In the genomic region with DNA sequence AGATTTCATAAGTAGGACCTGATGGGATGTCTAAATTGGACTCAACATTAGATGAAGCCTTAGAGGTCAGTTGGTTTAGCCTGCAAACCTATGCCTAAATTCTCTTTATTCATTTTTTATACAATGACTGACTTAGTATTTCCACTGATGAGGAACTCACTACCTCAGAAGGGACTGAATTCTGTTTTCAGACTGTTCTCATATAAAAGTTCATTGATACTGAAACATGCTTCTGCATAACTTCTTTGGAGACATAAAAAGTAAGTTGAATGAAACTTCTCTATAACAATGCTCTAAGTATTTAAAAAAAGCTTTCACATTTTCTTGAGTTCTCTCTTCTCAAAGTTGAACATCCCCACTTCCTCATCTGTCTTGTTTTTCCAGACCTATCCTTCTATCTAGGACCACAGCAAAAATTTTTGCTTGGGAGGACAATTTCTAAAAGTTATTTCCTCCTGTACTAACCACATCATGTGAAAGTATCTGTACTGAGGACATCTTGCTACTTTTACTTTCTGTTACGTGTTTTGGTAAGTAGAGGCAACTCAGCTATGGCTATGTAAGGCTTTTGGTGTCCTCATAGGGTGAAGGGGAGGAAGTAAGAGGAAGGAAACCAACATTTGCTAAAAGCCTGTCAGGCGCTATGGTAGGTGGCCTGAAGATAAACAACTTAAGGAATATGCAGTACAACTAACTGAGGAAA, we compare ENCODE assay signal across 2 cellular contexts.
TF ChIP-seq lines count a peak whose summit lies in the region.

No MANE protein-coding gene starts in this region.

TF ChIP-seq in liver, 16 proteins besides CTCF, POLR2A, EP300 and RAD21 (continued from another document):
- TF ChIP-seq, protein P1, sequence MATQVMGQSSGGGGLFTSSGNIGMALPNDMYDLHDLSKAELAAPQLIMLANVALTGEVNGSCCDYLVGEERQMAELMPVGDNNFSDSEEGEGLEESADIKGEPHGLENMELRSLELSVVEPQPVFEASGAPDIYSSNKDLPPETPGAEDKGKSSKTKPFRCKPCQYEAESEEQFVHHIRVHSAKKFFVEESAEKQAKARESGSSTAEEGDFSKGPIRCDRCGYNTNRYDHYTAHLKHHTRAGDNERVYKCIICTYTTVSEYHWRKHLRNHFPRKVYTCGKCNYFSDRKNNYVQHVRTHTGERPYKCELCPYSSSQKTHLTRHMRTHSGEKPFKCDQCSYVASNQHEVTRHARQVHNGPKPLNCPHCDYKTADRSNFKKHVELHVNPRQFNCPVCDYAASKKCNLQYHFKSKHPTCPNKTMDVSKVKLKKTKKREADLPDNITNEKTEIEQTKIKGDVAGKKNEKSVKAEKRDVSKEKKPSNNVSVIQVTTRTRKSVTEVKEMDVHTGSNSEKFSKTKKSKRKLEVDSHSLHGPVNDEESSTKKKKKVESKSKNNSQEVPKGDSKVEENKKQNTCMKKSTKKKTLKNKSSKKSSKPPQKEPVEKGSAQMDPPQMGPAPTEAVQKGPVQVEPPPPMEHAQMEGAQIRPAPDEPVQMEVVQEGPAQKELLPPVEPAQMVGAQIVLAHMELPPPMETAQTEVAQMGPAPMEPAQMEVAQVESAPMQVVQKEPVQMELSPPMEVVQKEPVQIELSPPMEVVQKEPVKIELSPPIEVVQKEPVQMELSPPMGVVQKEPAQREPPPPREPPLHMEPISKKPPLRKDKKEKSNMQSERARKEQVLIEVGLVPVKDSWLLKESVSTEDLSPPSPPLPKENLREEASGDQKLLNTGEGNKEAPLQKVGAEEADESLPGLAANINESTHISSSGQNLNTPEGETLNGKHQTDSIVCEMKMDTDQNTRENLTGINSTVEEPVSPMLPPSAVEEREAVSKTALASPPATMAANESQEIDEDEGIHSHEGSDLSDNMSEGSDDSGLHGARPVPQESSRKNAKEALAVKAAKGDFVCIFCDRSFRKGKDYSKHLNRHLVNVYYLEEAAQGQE (IDR thresholded peaks at IDR 0.05): no peak
- TF ChIP-seq, protein P2, sequence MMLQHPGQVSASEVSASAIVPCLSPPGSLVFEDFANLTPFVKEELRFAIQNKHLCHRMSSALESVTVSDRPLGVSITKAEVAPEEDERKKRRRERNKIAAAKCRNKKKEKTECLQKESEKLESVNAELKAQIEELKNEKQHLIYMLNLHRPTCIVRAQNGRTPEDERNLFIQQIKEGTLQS (IDR thresholded peaks at IDR 0.05): no peak
- TF ChIP-seq GABPA (IDR thresholded peaks at IDR 0.05 in 1 of 2, conservative IDR thresholded peaks at IDR 0.05 in 1 of 2) (no peak), SP1 (IDR thresholded peaks at IDR 0.05) (no peak)
- TF ChIP-seq, protein P3, sequence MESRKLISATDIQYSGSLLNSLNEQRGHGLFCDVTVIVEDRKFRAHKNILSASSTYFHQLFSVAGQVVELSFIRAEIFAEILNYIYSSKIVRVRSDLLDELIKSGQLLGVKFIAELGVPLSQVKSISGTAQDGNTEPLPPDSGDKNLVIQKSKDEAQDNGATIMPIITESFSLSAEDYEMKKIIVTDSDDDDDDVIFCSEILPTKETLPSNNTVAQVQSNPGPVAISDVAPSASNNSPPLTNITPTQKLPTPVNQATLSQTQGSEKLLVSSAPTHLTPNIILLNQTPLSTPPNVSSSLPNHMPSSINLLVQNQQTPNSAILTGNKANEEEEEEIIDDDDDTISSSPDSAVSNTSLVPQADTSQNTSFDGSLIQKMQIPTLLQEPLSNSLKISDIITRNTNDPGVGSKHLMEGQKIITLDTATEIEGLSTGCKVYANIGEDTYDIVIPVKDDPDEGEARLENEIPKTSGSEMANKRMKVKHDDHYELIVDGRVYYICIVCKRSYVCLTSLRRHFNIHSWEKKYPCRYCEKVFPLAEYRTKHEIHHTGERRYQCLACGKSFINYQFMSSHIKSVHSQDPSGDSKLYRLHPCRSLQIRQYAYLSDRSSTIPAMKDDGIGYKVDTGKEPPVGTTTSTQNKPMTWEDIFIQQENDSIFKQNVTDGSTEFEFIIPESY (IDR thresholded peaks at IDR 0.05): no peak

TF ChIP-seq in HepG2, 621 proteins besides CTCF, POLR2A, EP300 and RAD21:
- TF ChIP-seq, protein P4, sequence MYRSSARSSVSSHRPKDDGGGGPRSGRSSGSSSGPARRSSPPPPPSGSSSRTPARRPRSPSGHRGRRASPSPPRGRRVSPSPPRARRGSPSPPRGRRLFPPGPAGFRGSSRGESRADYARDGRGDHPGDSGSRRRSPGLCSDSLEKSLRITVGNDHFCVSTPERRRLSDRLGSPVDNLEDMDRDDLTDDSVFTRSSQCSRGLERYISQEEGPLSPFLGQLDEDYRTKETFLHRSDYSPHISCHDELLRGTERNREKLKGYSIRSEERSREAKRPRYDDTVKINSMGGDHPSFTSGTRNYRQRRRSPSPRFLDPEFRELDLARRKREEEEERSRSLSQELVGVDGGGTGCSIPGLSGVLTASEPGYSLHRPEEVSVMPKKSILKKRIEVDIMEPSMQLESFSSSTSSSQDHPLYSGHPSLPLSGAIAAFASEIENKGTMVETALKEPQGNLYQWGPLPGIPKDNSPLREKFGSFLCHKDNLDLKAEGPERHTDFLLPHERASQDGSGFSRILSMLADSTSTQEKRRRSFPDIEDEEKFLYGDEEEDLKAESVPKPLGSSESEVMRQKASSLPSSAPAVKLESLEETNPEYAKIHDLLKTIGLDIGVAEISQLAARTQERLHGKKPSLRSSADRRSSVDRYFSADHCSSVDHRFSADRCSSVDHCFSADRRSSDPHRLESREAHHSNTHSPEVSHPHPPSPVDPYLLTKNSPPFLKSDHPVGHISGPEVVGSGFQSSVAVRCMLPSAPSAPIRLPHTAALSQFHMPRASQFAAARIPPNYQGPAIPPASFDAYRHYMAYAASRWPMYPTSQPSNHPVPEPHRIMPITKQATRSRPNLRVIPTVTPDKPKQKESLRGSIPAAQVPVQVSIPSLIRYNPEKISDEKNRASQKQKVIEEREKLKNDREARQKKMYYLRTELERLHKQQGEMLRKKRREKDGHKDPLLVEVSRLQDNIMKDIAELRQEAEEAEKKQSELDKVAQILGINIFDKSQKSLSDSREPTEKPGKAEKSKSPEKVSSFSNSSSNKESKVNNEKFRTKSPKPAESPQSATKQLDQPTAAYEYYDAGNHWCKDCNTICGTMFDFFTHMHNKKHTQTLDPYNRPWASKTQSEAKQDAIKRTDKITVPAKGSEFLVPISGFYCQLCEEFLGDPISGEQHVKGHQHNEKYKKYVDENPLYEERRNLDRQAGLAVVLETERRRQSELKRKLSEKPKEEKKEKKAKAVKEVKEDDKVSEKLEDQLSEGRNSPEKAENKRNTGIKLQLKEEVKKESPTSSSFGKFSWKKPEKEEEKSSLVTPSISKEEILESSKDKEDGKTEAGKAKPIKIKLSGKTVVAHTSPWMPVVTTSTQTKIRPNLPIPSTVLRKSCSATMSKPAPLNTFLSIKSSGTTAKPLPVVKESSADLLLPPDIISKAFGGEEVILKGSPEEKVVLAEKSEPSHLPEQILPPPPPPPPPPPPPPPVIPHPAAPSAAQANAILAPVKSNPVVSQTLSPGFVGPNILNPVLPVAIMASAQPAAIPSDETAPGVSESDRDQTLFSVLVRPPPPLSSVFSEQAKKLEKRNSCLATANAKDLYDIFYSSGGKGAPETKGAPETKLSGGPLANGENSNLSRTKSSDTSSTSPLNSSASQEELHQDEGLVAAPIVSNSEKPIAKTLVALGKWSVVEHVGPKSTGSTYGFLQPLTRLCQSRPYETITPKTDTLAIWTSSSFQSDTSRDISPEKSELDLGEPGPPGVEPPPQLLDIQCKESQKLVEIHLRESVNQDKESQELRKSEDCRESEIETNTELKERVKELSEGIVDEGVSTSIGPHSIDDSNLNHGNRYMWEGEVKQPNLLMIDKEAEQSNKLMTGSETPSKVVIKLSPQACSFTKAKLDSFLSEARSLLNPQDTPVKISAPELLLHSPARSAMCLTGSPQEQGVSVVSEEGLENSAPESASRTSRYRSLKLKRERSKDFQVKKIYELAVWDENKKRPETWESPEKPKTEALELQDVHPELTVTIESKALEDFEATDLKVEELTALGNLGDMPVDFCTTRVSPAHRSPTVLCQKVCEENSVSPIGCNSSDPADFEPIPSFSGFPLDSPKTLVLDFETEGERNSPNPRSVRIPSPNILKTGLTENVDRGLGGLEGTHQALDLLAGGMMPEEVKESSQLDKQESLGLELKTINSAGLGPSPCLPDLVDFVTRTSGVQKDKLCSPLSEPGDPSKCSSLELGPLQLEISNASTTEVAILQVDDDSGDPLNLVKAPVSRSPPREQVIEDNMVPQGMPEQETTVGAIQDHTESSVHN (CRISPR knock-in tag; IDR thresholded peaks at IDR 0.05): no peak
- TF ChIP-seq ZNF891 (CRISPR knock-in tag; IDR thresholded peaks at IDR 0.05) (no peak), FOXK2 (IDR thresholded peaks at IDR 0.05) (no peak), TOPORS (CRISPR knock-in tag; IDR thresholded peaks at IDR 0.05) (no peak), SIX1 (CRISPR knock-in tag; IDR thresholded peaks at IDR 0.05; ENCODE audit: borderline replicate concordance) (no peak), ZNF589 (CRISPR knock-in tag; conservative IDR thresholded peaks at IDR 0.05) (no peak), ZZZ3 (CRISPR knock-in tag; IDR thresholded peaks at IDR 0.05; ENCODE audit: borderline replicate concordance) (no peak), CAMTA2 (CRISPR knock-in tag; IDR thresholded peaks at IDR 0.05; ENCODE audit: borderline replicate concordance) (no peak)
- TF ChIP-seq, protein P5, sequence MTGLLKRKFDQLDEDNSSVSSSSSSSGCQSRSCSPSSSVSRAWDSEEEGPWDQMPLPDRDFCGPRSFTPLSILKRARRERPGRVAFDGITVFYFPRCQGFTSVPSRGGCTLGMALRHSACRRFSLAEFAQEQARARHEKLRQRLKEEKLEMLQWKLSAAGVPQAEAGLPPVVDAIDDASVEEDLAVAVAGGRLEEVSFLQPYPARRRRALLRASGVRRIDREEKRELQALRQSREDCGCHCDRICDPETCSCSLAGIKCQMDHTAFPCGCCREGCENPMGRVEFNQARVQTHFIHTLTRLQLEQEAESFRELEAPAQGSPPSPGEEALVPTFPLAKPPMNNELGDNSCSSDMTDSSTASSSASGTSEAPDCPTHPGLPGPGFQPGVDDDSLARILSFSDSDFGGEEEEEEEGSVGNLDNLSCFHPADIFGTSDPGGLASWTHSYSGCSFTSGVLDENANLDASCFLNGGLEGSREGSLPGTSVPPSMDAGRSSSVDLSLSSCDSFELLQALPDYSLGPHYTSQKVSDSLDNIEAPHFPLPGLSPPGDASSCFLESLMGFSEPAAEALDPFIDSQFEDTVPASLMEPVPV (CRISPR knock-in tag; IDR thresholded peaks at IDR 0.05): no peak
- TF ChIP-seq, protein P6, sequence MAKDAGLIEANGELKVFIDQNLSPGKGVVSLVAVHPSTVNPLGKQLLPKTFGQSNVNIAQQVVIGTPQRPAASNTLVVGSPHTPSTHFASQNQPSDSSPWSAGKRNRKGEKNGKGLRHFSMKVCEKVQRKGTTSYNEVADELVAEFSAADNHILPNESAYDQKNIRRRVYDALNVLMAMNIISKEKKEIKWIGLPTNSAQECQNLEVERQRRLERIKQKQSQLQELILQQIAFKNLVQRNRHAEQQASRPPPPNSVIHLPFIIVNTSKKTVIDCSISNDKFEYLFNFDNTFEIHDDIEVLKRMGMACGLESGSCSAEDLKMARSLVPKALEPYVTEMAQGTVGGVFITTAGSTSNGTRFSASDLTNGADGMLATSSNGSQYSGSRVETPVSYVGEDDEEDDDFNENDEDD (CRISPR knock-in tag; IDR thresholded peaks at IDR 0.05; ENCODE audit: borderline replicate concordance): no peak
